In the genomic region with DNA sequence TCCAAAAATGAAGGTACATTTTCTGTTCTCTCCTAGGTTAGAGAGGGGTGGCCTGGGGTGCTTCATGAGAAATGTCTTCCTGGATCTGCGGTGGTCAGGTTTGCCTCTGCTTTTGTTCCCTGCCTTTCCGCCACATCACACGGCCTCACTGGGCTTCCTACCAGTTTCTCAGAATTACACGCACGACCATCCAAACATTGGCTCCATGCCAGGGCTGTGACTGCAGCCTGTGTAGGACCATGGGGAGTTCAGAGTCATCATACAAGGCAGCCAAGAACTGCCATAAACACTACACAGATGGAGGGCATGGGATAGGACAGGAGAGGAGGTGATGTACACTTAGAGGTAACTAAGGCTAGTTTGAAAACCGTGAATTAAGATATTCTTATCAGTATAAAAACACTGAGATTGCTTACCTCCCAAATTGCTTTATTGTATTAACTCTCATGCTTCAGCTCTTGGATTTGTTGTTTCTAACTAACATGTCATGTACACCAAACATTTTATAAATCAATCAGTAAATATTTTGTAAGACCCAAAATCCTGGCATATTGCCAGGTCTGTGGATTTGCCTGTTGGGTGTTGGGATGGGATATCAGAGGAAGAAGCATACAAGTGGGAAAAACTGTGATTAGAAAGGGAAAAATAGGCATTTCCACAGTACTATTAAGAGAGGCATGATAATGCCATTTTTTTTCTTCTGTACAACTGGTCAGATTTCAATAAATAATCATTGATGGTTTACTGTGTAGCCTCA, we compare ENCODE assay signal across 8 cellular contexts. TPM values are rescaled to one million over a fixed set of nuclear protein-coding genes. Genes with fewer than 3 reads are reported as not detected.
DNase-seq lines count a peak whose midpoint lies in the region; ATAC-seq and TF ChIP-seq lines count a peak whose summit lies in the region.

No MANE protein-coding gene starts in this region.

- POLR2A ChIA-PET in CD8-positive, alpha-beta T cell (lab: Charles Lee): no interaction called here
- POLR2A ChIA-PET in T-cell (lab: Charles Lee): interaction anchor here in 1 of 2 donors (0.5 kb wide), 1 partner anchor 112 kb away, joined by 3 read pairs; no protein-coding TSS in a partner anchor

- TF ChIP-seq POLR2A in body of pancreas (IDR thresholded peaks at IDR 0.05): no peak

- peak overlapping the region; percentile 72 for H3K27ac Mint-ChIP-seq in CD8-positive, alpha-beta T cell
- peak overlapping the region in 1 of 2 donors; percentile 28 for H3K27ac Mint-ChIP-seq in T-cell

- no peaks in the 10 kb centered on the region for H3K4me1 ChIP-seq in CD8-positive, alpha-beta T cell (ENCODE audit: insufficient read depth, low read length)
- no peaks in the 10 kb centered on the region for H3K4me1 ChIP-seq in body of pancreas

- peaks cover 43% of the 10 kb centered on the region for H3K36me3 Mint-ChIP-seq in CD8-positive, alpha-beta T cell
- H3K36me3 Mint-ChIP-seq in T-cell: peaks cover 22% of the 10 kb centered on the region

- no peaks in the 10 kb centered on the region for H3K9me3 Mint-ChIP-seq in CD8-positive, alpha-beta T cell
- H3K9me3 Mint-ChIP-seq in T-cell: no peaks in the 10 kb centered on the region

- intact Hi-C loops in CD8-positive, alpha-beta T cell (cut with DNase I, micrococcal nuclease): no loop called here
- intact Hi-C loops in body of pancreas (cut with DNase I): loop anchor here (10.0 kb wide), 1 partner anchor 142 kb away; no protein-coding TSS in a partner anchor

- peaks cover 9% of the 10 kb centered on the region for H3K4me1 Mint-ChIP-seq in CD8-positive, alpha-beta T cell (ENCODE audit: low read depth)
- H3K4me1 Mint-ChIP-seq in T-cell: peaks cover 7% of the 10 kb centered on the region in 3 donors

- H3K9me3 ChIP-seq in CD8-positive, alpha-beta T cell (ENCODE audit: low read length): no peaks in the 10 kb centered on the region
- H3K9me3 ChIP-seq in body of pancreas: no peaks in the 10 kb centered on the region

- no peaks in the 10 kb centered on the region for H3K27me3 ChIP-seq in CD8-positive, alpha-beta T cell (ENCODE audit: insufficient read depth, low read length)
- H3K27me3 ChIP-seq in body of pancreas: no peaks in the 10 kb centered on the region

- 38 to 40% methylated on average over 6 of the region's 6 CpGs for WGBS in body of pancreas, 2 donors

- H3K27me3 Mint-ChIP-seq in CD8-positive, alpha-beta T cell (ENCODE audit: low read depth): no peaks in the 10 kb centered on the region
- H3K27me3 Mint-ChIP-seq in T-cell: no peaks in the 10 kb centered on the region

- H3K27ac ChIP-seq in CD8-positive, alpha-beta T cell (ENCODE audit: low read depth, low read length): no peak overlapping the region
- no peak overlapping the region for H3K27ac ChIP-seq in body of pancreas

- H3K36me3 ChIP-seq in CD8-positive, alpha-beta T cell (ENCODE audit: insufficient read depth, low read length): no peaks in the 10 kb centered on the region
- no peaks in the 10 kb centered on the region for H3K36me3 ChIP-seq in body of pancreas (replicated peaks in 1 of 2; ENCODE audit: insufficient read depth in 1 of 2, low read depth in 2 of 2)

- no peak overlapping the region for H3K4me3 ChIP-seq in CD8-positive, alpha-beta T cell (ENCODE audit: low read depth, low read length)
- H3K4me3 ChIP-seq in body of pancreas: no peak overlapping the region

- ATAC-seq in CD8-positive, alpha-beta T cell: no peak
- ATAC-seq in body of pancreas (no peak), T-cell (replicated peaks in 1 of 4) (no peak), GM19467 (IDR thresholded peaks at IDR 0.05; ENCODE audit: unreplicated experiment) (no peak)

- H3K4me3 Mint-ChIP-seq in CD8-positive, alpha-beta T cell: no peak overlapping the region
- peak overlapping the region in 1 of 3 donors; percentile 24 for H3K4me3 Mint-ChIP-seq in T-cell

- TF ChIP-seq CTCF in CD8-positive, alpha-beta T cell (IDR thresholded peaks at IDR 0.05): no peak
- no peak for TF ChIP-seq CTCF in body of pancreas (IDR thresholded peaks at IDR 0.05)

- no peak for DNase-seq in CD8-positive, alpha-beta T cell
- DNase-seq in NCI-H2029 (lab: John Stamatoyannopoulos, UW) (peak; percentile 38), body of pancreas (peak in 3 of 4 donors; percentile 33 to 52 (median 39)), lung microvascular endothelial cell (ENCODE audit: low read depth in 2 of 2) (peak; percentile 89 to 92), T-cell (no peak), NCI-H524 treated with DMSO at 0.1 percent for 48 hours (lab: John Stamatoyannopoulos, UW) (no peak), amniotic stem cell (lab: John Stamatoyannopoulos, UW) (no peak)

- CTCF ChIA-PET in CD8-positive, alpha-beta T cell (lab: Charles Lee): interaction anchor here (2.8 kb wide), 1 partner anchor 12 kb away, joined by 13 read pairs; no protein-coding TSS in a partner anchor
- CTCF ChIA-PET in T-cell (lab: Charles Lee): no interaction called here

RNA-seq across cellular contexts. Expression of a gene that starts 45.2 kb away (rescaled TPM):
- total RNA-seq in CD8-positive, alpha-beta T cell: 10 to 100 TPM; 15.9 to 17.2 TPM
- total RNA-seq in body of pancreas (1 to 10 TPM; 3.9 to 5.6 TPM), lung microvascular endothelial cell (1.1 and 2.2 TPM in 2 replicates), T-cell (10 to 100 TPM in 4 of 5 donors, 1 to 10 TPM in 1; 8.6 to 16.1 (median 12.5) TPM)

Comparison
In these comparisons a context has a peak if more than half of its experiments do, and no peak if none do; other contexts are left out.
1. DNase-seq: peak in NCI-H2029 (single experiment), body of pancreas (3 of 4) and lung microvascular endothelial cell (2 of 2); none in CD8-positive, alpha-beta T cell (0 of 7), T-cell (0 of 34), NCI-H524 treated with DMSO at 0.1 percent for 48 hours (single experiment) and amniotic stem cell (single experiment).